23 cellular contexts compared by ENCODE assay signal in the genomic region with DNA sequence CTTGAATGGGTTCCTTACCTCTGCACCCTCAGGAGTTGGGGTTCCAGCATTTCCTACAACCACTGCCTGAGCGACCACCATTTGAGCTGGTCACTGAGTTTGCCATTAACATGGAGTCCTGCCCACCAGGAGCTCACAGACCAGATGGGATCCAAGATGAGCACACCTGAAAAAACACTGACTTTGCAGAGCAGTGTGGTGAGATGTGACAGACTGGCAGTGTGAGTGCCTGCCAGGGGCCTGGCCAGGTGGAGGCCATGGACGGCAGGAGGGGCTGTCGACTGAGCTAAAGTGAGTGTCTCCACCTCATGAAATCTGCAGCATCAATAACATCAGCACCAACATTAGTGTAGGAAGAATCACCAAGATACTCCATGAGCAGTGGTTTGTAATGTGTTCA. TPM values are rescaled to one million over a fixed set of nuclear protein-coding genes. Genes with fewer than 3 reads are reported as not detected.
"Had no signal": no experiment of that assay in that cellular context is flagged by ENCODE, and none has a peak within 500 bp of the region (broad histone marks: within the 10 kb centered on the region; RNA-seq: fewer than 3 reads in every experiment).

No MANE protein-coding gene starts in this region.

- DNase-seq: effector memory CD8-positive, alpha-beta T cell; esophagus squamous epithelium; foreskin fibroblast; kidney glomerular epithelial cell; naive thymus-derived CD4-positive, alpha-beta T cell; nephron progenitor cell; spleen; stimulated activated CD4-positive, alpha-beta T cell treated with anti-CD3 and anti-CD28 coated beads, Interleukin-15, amount 100 ng/mL, for 24 hours; stimulated activated CD4-positive, alpha-beta T cell treated with anti-CD3 and anti-CD28 coated beads, Interleukin-1b, Interleukin-23, amount 100 ng/mL, for 48 hours; stimulated activated CD4-positive, alpha-beta T cell treated with anti-CD3 and anti-CD28 coated beads, Interleukin-4, amount 100 ng/mL, for 24 hours; tibial artery; upper lobe of left lung; uterus had no signal

- H3K4me3 ChIP-seq: esophagus squamous epithelium, hepatocyte, spleen, tibial artery, upper lobe of left lung, uterus had no signal

- ATAC-seq: effector memory CD8-positive, alpha-beta T cell; naive thymus-derived CD4-positive, alpha-beta T cell; sciatic nerve; stimulated activated memory B cell treated with anti-CD40 and anti-IgM and Interleukin-4, amounts not matched to agents 10 μg/mL and 1 μg/mL and 100 μg/mL, for 72 hours had no signal

- H3K4me1 ChIP-seq: esophagus squamous epithelium, spleen, tibial artery, upper lobe of left lung, uterus had no signal

- H3K27ac ChIP-seq: esophagus squamous epithelium, hepatocyte, neutrophil, spleen, tibial artery, upper lobe of left lung, uterus had no signal

- H3K27me3 ChIP-seq: esophagus squamous epithelium, hepatocyte, neutrophil, spleen, tibial artery, upper lobe of left lung, uterus had no signal

- H3K36me3 ChIP-seq: esophagus squamous epithelium, neutrophil, spleen, tibial artery, upper lobe of left lung, uterus had no signal

- H3K9me3 ChIP-seq: esophagus squamous epithelium, neutrophil, spleen, tibial artery, upper lobe of left lung, uterus had no signal

RNA-seq across cellular contexts. Expression of a gene that starts 12.3 kb away (rescaled TPM):
- total RNA-seq: epithelial cell of proximal tubule; esophagus squamous epithelium; mesenteric fat pad; mononuclear cell; naive thymus-derived CD4-positive, alpha-beta T cell; osteoblast; pulmonary artery endothelial cell; sciatic nerve; skeletal muscle tissue; uterus had no signal
